Comparison of ENCODE assay signal across 1 cellular context in genomic region chr4:107999932-108000539, GRCh38.
TF ChIP-seq lines count a peak whose summit lies in the region.

No MANE protein-coding gene starts in this region.

TF ChIP-seq in HepG2, 621 proteins besides CTCF, POLR2A, EP300 and RAD21 (continued from another document):
- TF ChIP-seq, protein P1, sequence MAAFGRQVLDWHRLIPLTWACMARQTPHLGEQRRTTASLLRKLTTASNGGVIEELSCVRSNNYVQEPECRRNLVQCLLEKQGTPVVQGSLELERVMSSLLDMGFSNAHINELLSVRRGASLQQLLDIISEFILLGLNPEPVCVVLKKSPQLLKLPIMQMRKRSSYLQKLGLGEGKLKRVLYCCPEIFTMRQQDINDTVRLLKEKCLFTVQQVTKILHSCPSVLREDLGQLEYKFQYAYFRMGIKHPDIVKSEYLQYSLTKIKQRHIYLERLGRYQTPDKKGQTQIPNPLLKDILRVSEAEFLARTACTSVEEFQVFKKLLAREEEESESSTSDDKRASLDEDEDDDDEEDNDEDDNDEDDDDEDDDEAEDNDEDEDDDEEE (CRISPR knock-in tag; IDR thresholded peaks at IDR 0.05): no peak
- no peak for TF ChIP-seq HOXA7 (CRISPR knock-in tag; IDR thresholded peaks at IDR 0.05)
- TF ChIP-seq IRF1 (CRISPR knock-in tag; IDR thresholded peaks at IDR 0.05; ENCODE audit: low read depth): no peak
- TF ChIP-seq ZFP36 (IDR thresholded peaks at IDR 0.05; ENCODE audit: borderline replicate concordance, low read depth, low read length, partially characterized antibody): no peak
- no peak for TF ChIP-seq ISX (CRISPR knock-in tag; conservative IDR thresholded peaks at IDR 0.05)
